In genomic region chr3:51710631-51711351, GRCh38 we compare ENCODE assay signal across 11 cellular contexts. TPM values are rescaled to one million over a fixed set of nuclear protein-coding genes. Genes with fewer than 3 reads are reported as not detected.
DNase-seq lines count a peak whose midpoint lies in the region; TF ChIP-seq lines count a peak whose summit lies in the region.
"Had no signal": no experiment of that assay in that cellular context is flagged by ENCODE, and none has a peak within 500 bp of the region (broad histone marks: within the 10 kb centered on the region; RNA-seq: fewer than 3 reads in every experiment).

No MANE protein-coding gene starts in this region.

- H3K27me3 ChIP-seq in OCI-LY3 (ENCODE audit: low read depth, low read length) (no peaks in the 10 kb centered on the region), stomach (peaks cover 0 to 15% (median 0%) of the 10 kb centered on the region in 3 donors)
- H3K27me3 ChIP-seq: pancreas had no signal

- peak; percentile 23 for DNase-seq in activated naive CD4-positive, alpha-beta T cell treated with anti-CD3 and anti-CD28 coated beads for 36 hours
- no peak for DNase-seq in activated naive CD4-positive, alpha-beta T cell (lab: John Stamatoyannopoulos, UW)
- DNase-seq in coronary artery (ENCODE audit: low spot score) (peak; percentile 62), stomach (peak; percentile 16), SW480 (ENCODE audit: low spot score) (no peak), SKM-1 treated with dmso at 0.1 percent for 144 hours (lab: John Stamatoyannopoulos, UW; ENCODE audit: unreplicated experiment) (no peak)
- no peak for DNase-seq in stimulated activated CD4-positive, alpha-beta T cell treated with anti-CD3 and anti-CD28 coated beads, Interleukin-15, amount 100 ng/mL, for 24 hours
- DNase-seq: NCI-H1436 treated with DMSO at 0.1 percent for 48 hours had no signal

- H3K4me1 ChIP-seq in OCI-LY3 (ENCODE audit: low read length) (no peaks in the 10 kb centered on the region), stomach (peaks cover 5 to 14% (median 11%) of the 10 kb centered on the region in 4 donors)
- H3K4me1 ChIP-seq: pancreas had no signal

- no peaks in the 10 kb centered on the region for H3K9me3 ChIP-seq in OCI-LY3 (ENCODE audit: insufficient read depth, low read length)
- H3K9me3 ChIP-seq in stomach: no peaks in the 10 kb centered on the region
- H3K9me3 ChIP-seq: pancreas had no signal

- intact Hi-C loops in activated naive CD4-positive, alpha-beta T cell treated with anti-CD3 and anti-CD28 coated beads for 36 hours (cut with micrococcal nuclease): no loop called here
- intact Hi-C loops in stomach (cut with DNase I; ENCODE audit: low total_unique reads): no loop called here

- H3K36me3 ChIP-seq in OCI-LY3 (replicated peaks; ENCODE audit: low read depth, low read length) (no peaks in the 10 kb centered on the region), stomach (peaks cover 0 to 4% (median 2%) of the 10 kb centered on the region in 4 donors)
- H3K36me3 ChIP-seq: pancreas had no signal

- H3K4me2 ChIP-seq in OCI-LY3 (ENCODE audit: low read length): no peak overlapping the region

- WGBS in stomach, 5 donors: 67 to 73% (median 71%) methylated on average over 9 to 10 of the region's 10 CpGs

- no peak for TF ChIP-seq EP300 in stomach (IDR thresholded peaks at IDR 0.05)

- H2AFZ ChIP-seq in OCI-LY3 (ENCODE audit: low read depth, low read length): no peak overlapping the region

- no peaks in the 10 kb centered on the region for H3K9me3 Mint-ChIP-seq in activated naive CD4-positive, alpha-beta T cell treated with anti-CD3 and anti-CD28 coated beads for 36 hours
- H3K9me3 Mint-ChIP-seq: CD4-positive, alpha-beta T cell had no signal

- H3K27me3 Mint-ChIP-seq in activated naive CD4-positive, alpha-beta T cell treated with anti-CD3 and anti-CD28 coated beads for 36 hours (ENCODE audit: low read depth): no peaks in the 10 kb centered on the region
- H3K27me3 Mint-ChIP-seq: CD4-positive, alpha-beta T cell had no signal

- TF ChIP-seq CTCF in OCI-LY3 (IDR thresholded peaks at IDR 0.05; ENCODE audit: low read depth, low read length) (peak; percentile 37), coronary artery (IDR thresholded peaks at IDR 0.05) (no peak), stomach (IDR thresholded peaks at IDR 0.05) (no peak)

- CTCF ChIA-PET in activated naive CD4-positive, alpha-beta T cell treated with anti-CD3 and anti-CD28 coated beads for 36 hours (lab: Charles Lee): interaction anchor here (0.6 to 2.3 kb wide), 2 partner anchors 87 to 466 kb away, joined by 4 to 10 read pairs; no protein-coding TSS in a partner anchor

- H3K27ac ChIP-seq in OCI-LY3 (ENCODE audit: low read length) (no peak overlapping the region), coronary artery (no peak overlapping the region), stomach (no peak overlapping the region)
- H3K27ac ChIP-seq: pancreas had no signal

- H3K4me3 ChIP-seq in OCI-LY3 (ENCODE audit: low read length) (no peak overlapping the region), coronary artery (no peak overlapping the region), stomach (no peak overlapping the region)
- H3K4me3 ChIP-seq: pancreas had no signal

- H3K79me2 ChIP-seq in OCI-LY3 (ENCODE audit: low read length): no peaks in the 10 kb centered on the region

- H3K36me3 Mint-ChIP-seq in activated naive CD4-positive, alpha-beta T cell treated with anti-CD3 and anti-CD28 coated beads for 36 hours (ENCODE audit: low read depth): no peaks in the 10 kb centered on the region

- H3K4me3 Mint-ChIP-seq in activated naive CD4-positive, alpha-beta T cell treated with anti-CD3 and anti-CD28 coated beads for 36 hours: no peak overlapping the region
- H3K4me3 Mint-ChIP-seq: CD4-positive, alpha-beta T cell had no signal

- peaks cover 6% of the 10 kb centered on the region; the same call in 1 of the 2 replicates for H4K20me1 ChIP-seq in OCI-LY3 (ENCODE audit: insufficient read depth, low read length)

- H3K27ac Mint-ChIP-seq in activated naive CD4-positive, alpha-beta T cell treated with anti-CD3 and anti-CD28 coated beads for 36 hours: no peak overlapping the region
- H3K27ac Mint-ChIP-seq: CD4-positive, alpha-beta T cell had no signal

- peaks cover 12% of the 10 kb centered on the region for H3K4me1 Mint-ChIP-seq in activated naive CD4-positive, alpha-beta T cell treated with anti-CD3 and anti-CD28 coated beads for 36 hours (ENCODE audit: low read depth)

- no peak overlapping the region for H3K9ac ChIP-seq in OCI-LY3 (ENCODE audit: low read length)

- TF ChIP-seq POLR2A in stomach (IDR thresholded peaks at IDR 0.05): no peak

RNA-seq across cellular contexts. Expression of gene GRM2, which starts 3.9 kb away (rescaled TPM):
- under 1 TPM in 1 of 2 experiments, not detected in 1; 0.07 TPM for total RNA-seq in activated naive CD4-positive, alpha-beta T cell treated with anti-CD3 and anti-CD28 coated beads for 36 hours
- total RNA-seq in stomach: under 1 TPM in 2 of 5 donors, not detected in 3; 0.37 to 0.58 TPM
- polyA plus RNA-seq in stomach: under 1 TPM in 2 of 3 donors, not detected in 1; 0.06 to 0.15 TPM

RNA-seq across cellular contexts. Expression of gene TEX264, which starts 39.7 kb away (rescaled TPM):
- 10 to 100 TPM; 23.7 to 26.6 TPM for total RNA-seq in activated naive CD4-positive, alpha-beta T cell treated with anti-CD3 and anti-CD28 coated beads for 36 hours
- total RNA-seq in stomach: 10 to 100 TPM; 18.7 to 73.0 (median 34.3) TPM
- polyA plus RNA-seq in stomach: 10 to 100 TPM; 34.5 to 60.1 (median 60.1) TPM

Comparison
In these comparisons a context has a peak if more than half of its experiments do, and no peak if none do; other contexts are left out.
1. DNase-seq: peak in activated naive CD4-positive, alpha-beta T cell treated with anti-CD3 and anti-CD28 coated beads for 36 hours (single experiment), coronary artery (single experiment) and stomach (single experiment); none in activated naive CD4-positive, alpha-beta T cell (0 of 4), SW480 (single experiment), stimulated activated CD4-positive, alpha-beta T cell treated with anti-CD3 and anti-CD28 coated beads, Interleukin-15, amount 100 ng/mL, for 24 hours (single experiment) and SKM-1 treated with dmso at 0.1 percent for 144 hours (single experiment).